8 cellular contexts compared by ENCODE assay signal in the genomic region with DNA sequence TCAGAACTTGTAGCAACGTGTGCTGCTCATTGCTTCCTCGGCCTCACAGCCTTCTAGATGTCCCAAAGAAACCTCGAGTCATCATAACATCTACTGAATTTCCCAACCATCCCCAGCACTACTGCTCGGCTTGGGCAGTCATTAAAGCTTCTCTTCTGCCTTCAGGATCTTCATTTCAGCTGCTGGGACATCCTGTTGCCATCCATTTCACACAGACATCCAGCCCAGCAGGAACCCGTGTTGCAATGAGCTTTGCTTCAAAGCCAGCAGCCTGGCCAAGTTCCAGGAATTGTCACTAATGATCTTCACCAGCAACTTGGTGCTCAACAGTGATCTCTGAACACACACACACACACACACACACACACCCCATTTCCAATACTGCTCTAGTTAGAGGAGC. TPM values are rescaled to one million over a fixed set of nuclear protein-coding genes. Genes with fewer than 3 reads are reported as not detected.
DNase-seq lines count a peak whose midpoint lies in the region; ATAC-seq, FAIRE-seq and TF ChIP-seq lines count a peak whose summit lies in the region.

No MANE protein-coding gene starts in this region.

- TF ChIP-seq CTCF in astrocyte (IDR thresholded peaks at IDR 0.05; ENCODE audit: insufficient read depth, low read depth, low read length) (no peak), testis (IDR thresholded peaks at IDR 0.05) (no peak)

- H3K27ac ChIP-seq in astrocyte (ENCODE audit: low read depth, low read length) (no peak overlapping the region), testis (no peak overlapping the region)

- no peak overlapping the region for H3K9ac ChIP-seq in astrocyte (ENCODE audit: low read length)

- FAIRE-seq in astrocyte (lab: Jason Lieb, UNC) = no peak

- POLR2A ChIA-PET in activated CD4-positive, alpha-beta T cell treated with anti-CD3 and anti-CD28 coated beads for 36 hours (lab: Charles Lee) = no interaction called here

- peaks cover 45% of the 10 kb centered on the region for H3K4me1 Mint-ChIP-seq in astrocyte (ENCODE audit: low read depth, unreplicated experiment)
- no peaks in the 10 kb centered on the region for H3K4me1 Mint-ChIP-seq in activated CD4-positive, alpha-beta T cell treated with anti-CD3 and anti-CD28 coated beads for 36 hours

- no peak overlapping the region for H3K4me2 ChIP-seq in astrocyte (ENCODE audit: low read length)

- no peak overlapping the region for H3K4me3 Mint-ChIP-seq in astrocyte (ENCODE audit: unreplicated experiment)
- no peak overlapping the region for H3K4me3 Mint-ChIP-seq in activated CD4-positive, alpha-beta T cell treated with anti-CD3 and anti-CD28 coated beads for 36 hours

- no peaks in the 10 kb centered on the region for H3K27me3 Mint-ChIP-seq in astrocyte (ENCODE audit: low read depth, unreplicated experiment)
- peaks cover 2% of the 10 kb centered on the region for H3K27me3 Mint-ChIP-seq in activated CD4-positive, alpha-beta T cell treated with anti-CD3 and anti-CD28 coated beads for 36 hours

- H3K9me3 ChIP-seq in astrocyte (ENCODE audit: insufficient read depth, low read depth, low read length) (no peaks in the 10 kb centered on the region), testis (no peaks in the 10 kb centered on the region)

- no peaks in the 10 kb centered on the region for H3K36me3 ChIP-seq in astrocyte (ENCODE audit: insufficient read depth, low read length)
- H3K36me3 ChIP-seq in testis (ENCODE audit: low read depth, missing control alignments) = no peaks in the 10 kb centered on the region

- CTCF ChIA-PET in activated CD4-positive, alpha-beta T cell treated with anti-CD3 and anti-CD28 coated beads for 36 hours (lab: Charles Lee) = no interaction called here

- H3K9me3 Mint-ChIP-seq in astrocyte (ENCODE audit: unreplicated experiment) = no peaks in the 10 kb centered on the region
- no peaks in the 10 kb centered on the region for H3K9me3 Mint-ChIP-seq in activated CD4-positive, alpha-beta T cell treated with anti-CD3 and anti-CD28 coated beads for 36 hours (ENCODE audit: low read depth)

- no peak overlapping the region for H2AFZ ChIP-seq in astrocyte (ENCODE audit: low read depth, low read length)

- TF ChIP-seq POLR2A in testis (IDR thresholded peaks at IDR 0.05) = no peak

- H3K27ac Mint-ChIP-seq in astrocyte (ENCODE audit: unreplicated experiment) = peak overlapping the region; percentile 70
- H3K27ac Mint-ChIP-seq in activated CD4-positive, alpha-beta T cell treated with anti-CD3 and anti-CD28 coated beads for 36 hours = no peak overlapping the region

- WGBS in testis, 2 donors = 62 to 72% methylated on average over 5 of the region's 5 CpGs

- DNase-seq in LoVo (ENCODE audit: low spot score) (peak; percentile 51), astrocyte (ENCODE audit: low read depth) (peak; percentile 51), kidney tubule cell (ENCODE audit: low spot score) (peak; percentile 45), testis (peak; percentile 69), NCI-H128 (lab: John Stamatoyannopoulos, UW; ENCODE audit: unreplicated experiment) (no peak), GM19240 (ENCODE audit: insufficient read length, low spot score) (no peak)
- DNase-seq in effector CD8-positive, alpha-beta T cell (lab: John Stamatoyannopoulos, UW) = no peak
- DNase-seq in activated CD4-positive, alpha-beta T cell treated with anti-CD3 and anti-CD28 coated beads for 36 hours = no peak

- peaks cover 56% of the 10 kb centered on the region for H4K20me1 ChIP-seq in astrocyte (ENCODE audit: insufficient read depth, low read length)

- peaks cover 4% of the 10 kb centered on the region for H3K36me3 Mint-ChIP-seq in astrocyte (ENCODE audit: low read depth, unreplicated experiment)
- no peaks in the 10 kb centered on the region for H3K36me3 Mint-ChIP-seq in activated CD4-positive, alpha-beta T cell treated with anti-CD3 and anti-CD28 coated beads for 36 hours (ENCODE audit: low read depth)

- ATAC-seq in activated CD4-positive, alpha-beta T cell treated with anti-CD3 and anti-CD28 coated beads for 36 hours = no peak

- no peak overlapping the region for H3K4me3 ChIP-seq in astrocyte (ENCODE audit: insufficient read depth, low read depth, low read length)
- H3K4me3 ChIP-seq in testis = no peak overlapping the region

- intact Hi-C loops in testis (cut with DNase I; ENCODE audit: low total_unique reads) = no loop called here
- intact Hi-C loops in activated CD4-positive, alpha-beta T cell treated with anti-CD3 and anti-CD28 coated beads for 36 hours (cut with DNase I, micrococcal nuclease) = no loop called here

- H3K27me3 ChIP-seq in astrocyte (ENCODE audit: insufficient read depth, low read length) (no peaks in the 10 kb centered on the region), testis (no peaks in the 10 kb centered on the region)

- H3K79me2 ChIP-seq in astrocyte (ENCODE audit: insufficient read depth, low read length) = peaks cover 98% of the 10 kb centered on the region

- H3K4me1 ChIP-seq in astrocyte (ENCODE audit: insufficient read depth, low read length) = peaks cover 35% of the 10 kb centered on the region
- H3K4me1 ChIP-seq in testis = peaks cover 12% of the 10 kb centered on the region

RNA-seq across cellular contexts. Expression of a gene that starts 18.5 kb away (rescaled TPM):
- total RNA-seq in astrocyte (171 and 187 TPM in 2 replicates), testis (10 to 100 TPM; 32.6 to 93.7 TPM)
- polyA plus RNA-seq in testis (ENCODE audit: insufficient read depth, low read depth, low replicate concordance) = 75.5 TPM
- total RNA-seq in activated CD4-positive, alpha-beta T cell treated with anti-CD3 and anti-CD28 coated beads for 36 hours = not detected

Comparison
In these comparisons a context has a peak if more than half of its experiments do, and no peak if none do; other contexts are left out.
1. DNase-seq: peak in LoVo (single experiment), astrocyte (single experiment), kidney tubule cell (single experiment) and testis (single experiment); none in NCI-H128 (single experiment), effector CD8-positive, alpha-beta T cell (single experiment), activated CD4-positive, alpha-beta T cell treated with anti-CD3 and anti-CD28 coated beads for 36 hours (single experiment) and GM19240 (single experiment).
2. RNA of a gene that starts 18.5 kb away (total RNA-seq): 171 to 187 TPM in astrocyte and 32.6 to 93.7 TPM in testis; not detected in activated CD4-positive, alpha-beta T cell treated with anti-CD3 and anti-CD28 coated beads for 36 hours; every median in the first group is over 10 times any median in the second.